Comparison of ENCODE assay signal across 10 cellular contexts in genomic region chr7:44630791-44631457, GRCh38. TPM values are rescaled to one million over a fixed set of nuclear protein-coding genes. Genes with fewer than 3 reads are reported as not detected.
DNase-seq lines count a peak whose midpoint lies in the region; FAIRE-seq and TF ChIP-seq lines count a peak whose summit lies in the region.
"Had no signal": no experiment of that assay in that cellular context is flagged by ENCODE, and none has a peak within 500 bp of the region (broad histone marks: within the 10 kb centered on the region; RNA-seq: fewer than 3 reads in every experiment).

No MANE protein-coding gene starts in this region.

- H3K4me3 ChIP-seq in kidney (ENCODE audit: low read length in 2 of 2) (peak overlapping the region in 1 of 2 donors; percentile 22), stomach (no peak overlapping the region)

- peak overlapping the region; percentile 82 for H3K27ac Mint-ChIP-seq in activated T-cell treated with anti-CD3 and anti-CD28 coated beads, Interleukin-2, amount 50 U/mL, for 24 hours

- H3K4me3 Mint-ChIP-seq in activated T-cell treated with anti-CD3 and anti-CD28 coated beads, Interleukin-2, amount 50 U/mL, for 24 hours: peak overlapping the region; percentile 13

- H3K9me3 ChIP-seq in kidney (ENCODE audit: control insufficient read depth in 1 of 2, low read length in 2 of 2) (no peaks in the 10 kb centered on the region), stomach (no peaks in the 10 kb centered on the region)

- no peak for DNase-seq in activated T-cell treated with anti-CD3 and anti-CD28 coated beads, Interleukin-2, amount 50 U/mL, for 24 hours
- no peak for DNase-seq in activated T-cell treated with anti-CD3 and anti-CD28 coated beads for 4 hours
- DNase-seq in kidney: no peak
- no peak for DNase-seq in stomach
- DNase-seq in SIG-M5 (lab: John Stamatoyannopoulos, UW): no peak
- no peak for DNase-seq in GDM1 (lab: John Stamatoyannopoulos, UW)
- DNase-seq in HTR-8/SVneo (ENCODE audit: insufficient read length, low spot score): no peak
- DNase-seq: NCI-H69; stimulated activated CD4-positive, alpha-beta T cell treated with anti-CD3 and anti-CD28 coated beads, Interleukin-15, amount 100 ng/mL, for 24 hours had no signal

- TF ChIP-seq CTCF in VCaP (conservative IDR thresholded peaks at IDR 0.05) (no peak), kidney (IDR thresholded peaks at IDR 0.05; ENCODE audit: borderline replicate concordance, extremely low read depth, insufficient read depth) (no peak), stomach (IDR thresholded peaks at IDR 0.05) (no peak)

- H3K36me3 ChIP-seq in kidney (ENCODE audit: control insufficient read depth in 1 of 2, insufficient read depth in 2 of 2, low read length in 2 of 2) (peaks cover 7 to 16% of the 10 kb centered on the region in 2 donors), stomach (peaks cover 4 to 23% (median 16%) of the 10 kb centered on the region in 4 donors)

- peaks cover 43 to 64% of the 10 kb centered on the region in 2 donors for H3K4me1 ChIP-seq in kidney (ENCODE audit: control insufficient read depth in 1 of 2, insufficient read depth in 1 of 2, low read depth in 1 of 2, low read length in 2 of 2)
- peaks cover 63 to 100% (median 78%) of the 10 kb centered on the region in 4 donors for H3K4me1 ChIP-seq in stomach

- no peak for TF ChIP-seq POLR2A in stomach (IDR thresholded peaks at IDR 0.05)

- H3K27me3 Mint-ChIP-seq in activated T-cell treated with anti-CD3 and anti-CD28 coated beads, Interleukin-2, amount 50 U/mL, for 24 hours: no peaks in the 10 kb centered on the region

- no peak for TF ChIP-seq EP300 in stomach (IDR thresholded peaks at IDR 0.05)

- WGBS in stomach, 5 donors: 59 to 74% (median 61%) methylated on average over 11 of the region's 11 CpGs

- no peak for FAIRE-seq in kidney (lab: Jason Lieb, UNC)
- FAIRE-seq in HTR-8/SVneo (lab: Jason Lieb, UNC): no peak

- H3K9ac ChIP-seq in kidney (ENCODE audit: low read length in 2 of 2): no peak overlapping the region

- H3K36me3 Mint-ChIP-seq in activated T-cell treated with anti-CD3 and anti-CD28 coated beads, Interleukin-2, amount 50 U/mL, for 24 hours (ENCODE audit: low read depth): peaks cover 79% of the 10 kb centered on the region

- no peaks in the 10 kb centered on the region for H3K27me3 ChIP-seq in stomach

- no peaks in the 10 kb centered on the region for H3K9me3 Mint-ChIP-seq in activated T-cell treated with anti-CD3 and anti-CD28 coated beads, Interleukin-2, amount 50 U/mL, for 24 hours

- H3K27ac ChIP-seq in VCaP: peak overlapping the region; percentile 88
- H3K27ac ChIP-seq in kidney (ENCODE audit: low read depth in 2 of 2, low read length in 2 of 2): peak overlapping the region; percentile 57 to 78
- H3K27ac ChIP-seq in stomach: peak overlapping the region; percentile 39 to 91 (median 87)

- peaks cover 74% of the 10 kb centered on the region for H3K4me1 Mint-ChIP-seq in activated T-cell treated with anti-CD3 and anti-CD28 coated beads, Interleukin-2, amount 50 U/mL, for 24 hours (ENCODE audit: low read depth)

- intact Hi-C loops in kidney (cut with DNase I): no loop called here
- intact Hi-C loops in stomach (cut with DNase I; ENCODE audit: low total_unique reads): no loop called here

RNA-seq across cellular contexts. Expression of gene OGDH, which starts 24.5 kb away (rescaled TPM):
- 132 TPM for total RNA-seq in kidney
- 108 TPM for polyA plus RNA-seq in kidney (ENCODE audit: insufficient read depth, low read depth, low replicate concordance)
- total RNA-seq in stomach: 10 to 100 TPM; 21.6 to 92.0 (median 56.5) TPM
- 10 to 100 TPM; 19.8 to 31.8 (median 30.8) TPM for polyA plus RNA-seq in stomach

RNA-seq across cellular contexts. Expression of gene TMED4, which starts 48.9 kb away (rescaled TPM):
- total RNA-seq in kidney (105 TPM), stomach (100 to 1,000 TPM in 4 of 5 donors, 10 to 100 TPM in 1; 60.7 to 235 (median 111) TPM)
- polyA plus RNA-seq in kidney (ENCODE audit: insufficient read depth, low read depth, low replicate concordance) (138 TPM), stomach (10 to 100 TPM; 13.4 to 36.1 (median 24.5) TPM)

RNA-seq across cellular contexts. Expression of gene DDX56, which starts 57.2 kb away (rescaled TPM):
- 62.0 TPM for total RNA-seq in kidney
- 83.6 TPM for polyA plus RNA-seq in kidney (ENCODE audit: insufficient read depth, low read depth, low replicate concordance)
- 10 to 100 TPM; 35.6 to 95.1 (median 47.4) TPM for total RNA-seq in stomach
- 10 to 100 TPM; 40.9 to 98.7 (median 63.7) TPM for polyA plus RNA-seq in stomach
